8 cellular contexts compared by ENCODE assay signal in the genomic region with DNA sequence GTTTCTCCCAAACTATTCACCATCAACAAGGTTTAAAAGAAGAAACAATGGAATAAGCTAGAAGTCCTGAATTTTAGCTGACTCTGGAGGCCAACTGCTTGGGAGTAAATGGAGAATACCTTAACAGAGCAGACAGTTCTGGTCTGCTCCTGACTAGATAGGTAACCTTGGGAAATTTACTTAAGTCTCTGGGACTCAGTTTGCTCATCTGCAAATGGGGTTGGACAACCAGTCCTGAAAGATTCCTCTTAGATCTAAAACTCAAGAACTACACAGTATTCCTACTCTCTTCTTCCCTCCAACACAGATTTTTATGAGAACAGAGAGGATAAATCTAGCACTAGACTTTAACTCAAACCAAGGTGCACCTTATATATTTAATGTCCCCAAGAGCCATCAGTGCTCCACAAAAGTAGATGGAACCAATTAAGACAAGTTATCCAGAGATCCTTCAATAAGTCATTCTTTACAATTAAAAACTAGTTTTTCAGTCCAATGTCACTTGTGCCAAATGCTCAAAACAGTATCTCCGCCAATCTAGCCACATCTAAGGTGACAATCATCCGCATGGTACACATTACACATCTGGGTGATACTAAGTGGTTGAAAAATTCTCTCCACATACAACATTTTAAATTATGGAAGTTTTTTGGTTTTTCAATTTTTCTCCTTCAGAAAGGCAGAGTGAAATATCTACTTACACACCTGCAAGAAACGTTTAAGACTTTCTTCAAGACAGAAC. TPM values are rescaled to one million over a fixed set of nuclear protein-coding genes. Genes with fewer than 3 reads are reported as not detected.
DNase-seq lines count a peak whose midpoint lies in the region; ATAC-seq, FAIRE-seq and TF ChIP-seq lines count a peak whose summit lies in the region.

No MANE protein-coding gene starts in this region.

- TF ChIP-seq CTCF in A549 (IDR thresholded peaks at IDR 0.05) (no peak), bronchial epithelial cell (IDR thresholded peaks at IDR 0.05; ENCODE audit: insufficient read depth, low read length, severe bottlenecking) (no peak)

- no peak for ATAC-seq in A549
- ATAC-seq in HG02970 (IDR thresholded peaks at IDR 0.05; ENCODE audit: low FRiP score, unreplicated experiment), result no peak
- ATAC-seq in GM18861 (IDR thresholded peaks at IDR 0.05; ENCODE audit: unreplicated experiment), result no peak

- POLR2A ChIA-PET in A549 (lab: Yijun Ruan, JAX), result no interaction called here

- no peaks in the 10 kb centered on the region for H3K27me3 Mint-ChIP-seq in IgD-negative memory B cell

- no peaks in the 10 kb centered on the region for H3K36me3 Mint-ChIP-seq in IgD-negative memory B cell

- H3K36me3 ChIP-seq in bronchial epithelial cell (ENCODE audit: control insufficient read depth, insufficient read depth, low read length), result peaks cover 9% of the 10 kb centered on the region
- peaks cover 6% of the 10 kb centered on the region for H3K36me3 ChIP-seq in muscle layer of colon (ENCODE audit: insufficient read depth, low read length)

- H3K27ac ChIP-seq in A549 (peak overlapping the region; percentile 98 to 99), muscle layer of colon (ENCODE audit: low read depth, low read length) (peak overlapping the region; percentile 35)

- H3K27me3 ChIP-seq in bronchial epithelial cell (ENCODE audit: control insufficient read depth, insufficient read depth, low read length) (no peaks in the 10 kb centered on the region), muscle layer of colon (ENCODE audit: control insufficient read depth in 1 of 2, insufficient read depth in 2 of 2, low read length in 2 of 2) (no peaks in the 10 kb centered on the region)

- CTCF ChIA-PET in A549 (lab: Yijun Ruan, JAX), result interaction anchor here (0.7 to 2.5 kb wide), 3 partner anchors 18 to 239 kb away, joined by 3 to 7 read pairs (median 3); partner anchors contain the start of genes KLHDC8B and USP4

- no peak for DNase-seq in A549 (ENCODE audit: low read depth in 1 of 2, low spot score in 1 of 2)
- no peak for DNase-seq in bronchial epithelial cell (ENCODE audit: low read depth)
- no peak for DNase-seq in NCI-H2171 (lab: John Stamatoyannopoulos, UW)
- no peak for DNase-seq in H4 (ENCODE audit: low spot score)

- peaks cover 44 to 56% (median 49%) of the 10 kb centered on the region in 3 donors for H3K4me1 Mint-ChIP-seq in IgD-negative memory B cell

- H3K9me3 Mint-ChIP-seq in IgD-negative memory B cell, result no peaks in the 10 kb centered on the region

- WGBS in A549 (ENCODE audit: missing lambda C conversion rate), result 24% methylated on average over 3 of the region's 3 CpGs

- TF ChIP-seq POLR2A in A549 (IDR thresholded peaks at IDR 0.05; ENCODE audit: low read length), result no peak

- peak overlapping the region; percentile 78 to 98 (median 90) for H3K4me3 Mint-ChIP-seq in IgD-negative memory B cell

- no peak for TF ChIP-seq EP300 in A549 (IDR thresholded peaks at IDR 0.05)

- TF ChIP-seq RAD21 in A549 (conservative IDR thresholded peaks at IDR 0.05 in 1 of 2, IDR thresholded peaks at IDR 0.05 in 1 of 2), result no peak

- H3K9ac ChIP-seq in muscle layer of colon (ENCODE audit: low read length), result peak overlapping the region; percentile 83

- H3K27ac Mint-ChIP-seq in IgD-negative memory B cell, result peak overlapping the region; percentile 64 to 94 (median 79)

- FAIRE-seq in A549 (lab: Jason Lieb, UNC) (no peak), bronchial epithelial cell (lab: Jason Lieb, UNC) (no peak)

- H3K4me3 ChIP-seq in A549 (peak overlapping the region; percentile 98), bronchial epithelial cell (ENCODE audit: low read depth, low read length) (peak overlapping the region; percentile 71), muscle layer of colon (ENCODE audit: low read depth in 1 of 2, low read length in 2 of 2) (peak overlapping the region; percentile 80)

- H3K4me1 ChIP-seq in A549 (peaks cover 55% of the 10 kb centered on the region), muscle layer of colon (ENCODE audit: insufficient read depth, low read length) (peaks cover 53% of the 10 kb centered on the region)

- H3K4me2 ChIP-seq in A549, result peak overlapping the region; percentile 87

- H3K9me3 ChIP-seq in A549, result no peaks in the 10 kb centered on the region
- H3K9me3 ChIP-seq in muscle layer of colon (ENCODE audit: low read length), result no peaks in the 10 kb centered on the region

TF ChIP-seq in A549, 52 proteins besides CTCF, POLR2A, EP300 and RAD21 (continues in another document):
- TF ChIP-seq, protein P1, sequence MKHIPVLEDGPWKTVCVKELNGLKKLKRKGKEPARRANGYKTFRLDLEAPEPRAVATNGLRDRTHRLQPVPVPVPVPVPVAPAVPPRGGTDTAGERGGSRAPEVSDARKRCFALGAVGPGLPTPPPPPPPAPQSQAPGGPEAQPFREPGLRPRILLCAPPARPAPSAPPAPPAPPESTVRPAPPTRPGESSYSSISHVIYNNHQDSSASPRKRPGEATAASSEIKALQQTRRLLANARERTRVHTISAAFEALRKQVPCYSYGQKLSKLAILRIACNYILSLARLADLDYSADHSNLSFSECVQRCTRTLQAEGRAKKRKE (CRISPR knock-in tag; IDR thresholded peaks at IDR 0.05; ENCODE audit: low read depth), result no peak
- no peak for TF ChIP-seq REST (IDR thresholded peaks at IDR 0.05)

RNA-seq across cellular contexts. Expression of gene RHOA, which starts 1.5 kb away (rescaled TPM):
- polyA plus RNA-seq in A549 (2011; rRNA removed), result 332 and 343 TPM in 2 replicates
- polyA plus RNA-seq in A549 (2012; cell fraction: cytosol; rRNA removed), result 310 and 372 TPM in 2 replicates
- 227 and 266 TPM in 2 replicates for polyA plus RNA-seq in A549 (2012; cell fraction: nucleus; rRNA removed)
- 549 to 596 TPM (median 587 TPM) in 3 replicates for polyA plus RNA-seq in A549 (2017; fragmentation: RNase III; extraction: RNeasy Plus Mini Kit Qiagen cat#74134 plus additional on column Dnase treatment)
- polyA minus RNA-seq in A549 (2011; rRNA and poly(A)+ RNA removed), result 381 and 409 TPM in 2 replicates
- 709 TPM for polyA plus RNA-seq in IgD-negative memory B cell
- 300 and 621 TPM in 2 replicates for total RNA-seq in bronchial epithelial cell
- total RNA-seq in H4 (2014; rRNA removed; shearing (Covaris generic)), result 283 and 305 TPM in 2 replicates

RNA-seq across cellular contexts. Expression of gene TCTA, which starts 1.9 kb away (rescaled TPM):
- polyA plus RNA-seq in A549 (2011; rRNA removed) (14.8 and 19.9 TPM in 2 replicates), A549 (2017; fragmentation: RNase III; extraction: RNeasy Plus Mini Kit Qiagen cat#74134 plus additional on column Dnase treatment) (14.6 to 17.0 TPM (median 15.6 TPM) in 3 replicates), IgD-negative memory B cell (34.2 TPM)
- 18.3 and 25.8 TPM in 2 replicates for polyA plus RNA-seq in A549 (2012; cell fraction: cytosol; rRNA removed)
- polyA plus RNA-seq in A549 (2012; cell fraction: nucleus; rRNA removed), result 6.0 and 9.5 TPM in 2 replicates
- 15.2 and 19.4 TPM in 2 replicates for polyA minus RNA-seq in A549 (2011; rRNA and poly(A)+ RNA removed)
- total RNA-seq in bronchial epithelial cell, result 4.5 and 9.1 TPM in 2 replicates
- total RNA-seq in H4 (2014; rRNA removed; shearing (Covaris generic)), result 23.8 and 27.6 TPM in 2 replicates

RNA-seq across cellular contexts. Expression of gene AMT, which starts 12.0 kb away (rescaled TPM):
- 1.4 and 3.4 TPM in 2 replicates for polyA plus RNA-seq in A549 (2011; rRNA removed)
- polyA plus RNA-seq in A549 (2012; cell fraction: cytosol; rRNA removed), result 0.49 and 0.57 TPM in 2 replicates
- 6.7 and 10.3 TPM in 2 replicates for polyA plus RNA-seq in A549 (2012; cell fraction: nucleus; rRNA removed)
- 0.49 to 0.83 TPM (median 0.70 TPM) in 3 replicates for polyA plus RNA-seq in A549 (2017; fragmentation: RNase III; extraction: RNeasy Plus Mini Kit Qiagen cat#74134 plus additional on column Dnase treatment)
- 0.91 TPM in 1 of 2 replicates, not detected in the other for polyA minus RNA-seq in A549 (2011; rRNA and poly(A)+ RNA removed)
- 1.3 TPM for polyA plus RNA-seq in IgD-negative memory B cell
- 0.79 and 2.2 TPM in 2 replicates for total RNA-seq in bronchial epithelial cell
- total RNA-seq in H4 (2014; rRNA removed; shearing (Covaris generic)), result 1.2 TPM in 1 of 2 replicates, not detected in the other

RNA-seq across cellular contexts. Expression of gene NICN1, which starts 18.9 kb away (rescaled TPM):
- polyA plus RNA-seq in A549 (2011; rRNA removed) (9.9 and 12.8 TPM in 2 replicates), A549 (2017; fragmentation: RNase III; extraction: RNeasy Plus Mini Kit Qiagen cat#74134 plus additional on column Dnase treatment) (10.0 to 11.2 TPM (median 10.7 TPM) in 3 replicates), IgD-negative memory B cell (10.1 TPM)
- polyA plus RNA-seq in A549 (2012; cell fraction: cytosol; rRNA removed), result 7.0 and 10.7 TPM in 2 replicates
- polyA plus RNA-seq in A549 (2012; cell fraction: nucleus; rRNA removed), result 32.1 and 47.5 TPM in 2 replicates
- 27.8 and 30.0 TPM in 2 replicates for polyA minus RNA-seq in A549 (2011; rRNA and poly(A)+ RNA removed)
- 1.3 and 3.3 TPM in 2 replicates for total RNA-seq in bronchial epithelial cell
- 1.1 and 1.3 TPM in 2 replicates for total RNA-seq in H4 (2014; rRNA removed; shearing (Covaris generic))

RNA-seq across cellular contexts. Expression of gene GPX1, which starts 52.1 kb away (rescaled TPM):
- polyA plus RNA-seq in A549 (2011; rRNA removed) (150 and 157 TPM in 2 replicates), A549 (2017; fragmentation: RNase III; extraction: RNeasy Plus Mini Kit Qiagen cat#74134 plus additional on column Dnase treatment) (247 to 301 TPM (median 271 TPM) in 3 replicates), IgD-negative memory B cell (340 TPM)
- polyA plus RNA-seq in A549 (2012; cell fraction: cytosol; rRNA removed), result 490 and 493 TPM in 2 replicates
- 305 and 341 TPM in 2 replicates for polyA plus RNA-seq in A549 (2012; cell fraction: nucleus; rRNA removed)
- polyA minus RNA-seq in A549 (2011; rRNA and poly(A)+ RNA removed), result 28.9 and 37.2 TPM in 2 replicates
- 533 and 633 TPM in 2 replicates for total RNA-seq in bronchial epithelial cell
- 187 and 194 TPM in 2 replicates for total RNA-seq in H4 (2014; rRNA removed; shearing (Covaris generic))
